ENCODE assay signal across 9 cellular contexts in the genomic region with DNA sequence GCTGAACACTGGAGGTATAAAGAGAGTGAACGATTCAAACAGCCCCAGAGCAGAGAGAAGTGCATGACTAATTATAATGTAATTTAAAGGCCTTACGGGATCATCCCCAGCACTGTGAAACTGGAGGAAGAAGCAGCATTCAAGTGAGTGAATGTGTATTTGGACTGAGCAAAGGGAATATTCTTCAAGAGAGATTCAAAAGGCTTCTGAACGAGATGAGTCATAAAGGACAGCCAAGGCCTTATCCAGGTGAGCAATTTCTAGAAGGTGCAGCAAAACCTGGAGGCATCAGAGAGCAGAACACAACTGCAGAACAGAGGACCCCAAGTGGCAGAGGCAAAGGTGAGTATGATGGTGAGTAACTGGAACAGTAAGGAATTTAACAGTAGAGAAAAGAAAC.
A peak's percentile ranks its signal among the peaks of the same experiment; 100 is the strongest.
DNase-seq lines count a peak whose midpoint lies in the region; ATAC-seq lines count a peak whose summit lies in the region.
"Had no signal": no experiment of that assay in that cellular context is flagged by ENCODE, and none has a peak within 500 bp of the region (broad histone marks: within the 10 kb centered on the region; RNA-seq: fewer than 3 reads in every experiment).

No MANE protein-coding gene starts in this region.

- ATAC-seq in GM19025 (IDR thresholded peaks at IDR 0.05; ENCODE audit: low read depth, unreplicated experiment), result peak; percentile 53
- ATAC-seq in HG03025 (IDR thresholded peaks at IDR 0.05; ENCODE audit: low FRiP score, unreplicated experiment), result peak; percentile 53

- DNase-seq in ACHN, result peak; percentile 55
- DNase-seq in amniotic epithelial cell (ENCODE audit: low read depth), result peak; percentile 83
- no peak for DNase-seq in dedifferentiated amniotic fluid mesenchymal stem cell (ENCODE audit: extremely low spot score)
- no peak for DNase-seq in AG08395 (ENCODE audit: low spot score)
- DNase-seq in COLO829 (ENCODE audit: low spot score), result no peak
- DNase-seq in NCI-H2029 (lab: John Stamatoyannopoulos, UW), result no peak
- DNase-seq: NCI-H1092 treated with DMSO at 0.1 percent for 48 hours had no signal

- in situ Hi-C loops in ACHN (cut with HindIII; ENCODE audit: low pct_ligation_motif_present, low pct_unique_long_range_greater_than_20kb, low sequenced_read_pairs), result no loop called here

Comparison
In these comparisons a context has a peak if more than half of its experiments do, and no peak if none do; other contexts are left out.
1. DNase-seq: peak in ACHN (single experiment) and amniotic epithelial cell (single experiment); none in dedifferentiated amniotic fluid mesenchymal stem cell (single experiment), AG08395 (single experiment), COLO829 (single experiment) and NCI-H2029 (single experiment).